ENCODE assay signal across 8 cellular contexts in the genomic region with DNA sequence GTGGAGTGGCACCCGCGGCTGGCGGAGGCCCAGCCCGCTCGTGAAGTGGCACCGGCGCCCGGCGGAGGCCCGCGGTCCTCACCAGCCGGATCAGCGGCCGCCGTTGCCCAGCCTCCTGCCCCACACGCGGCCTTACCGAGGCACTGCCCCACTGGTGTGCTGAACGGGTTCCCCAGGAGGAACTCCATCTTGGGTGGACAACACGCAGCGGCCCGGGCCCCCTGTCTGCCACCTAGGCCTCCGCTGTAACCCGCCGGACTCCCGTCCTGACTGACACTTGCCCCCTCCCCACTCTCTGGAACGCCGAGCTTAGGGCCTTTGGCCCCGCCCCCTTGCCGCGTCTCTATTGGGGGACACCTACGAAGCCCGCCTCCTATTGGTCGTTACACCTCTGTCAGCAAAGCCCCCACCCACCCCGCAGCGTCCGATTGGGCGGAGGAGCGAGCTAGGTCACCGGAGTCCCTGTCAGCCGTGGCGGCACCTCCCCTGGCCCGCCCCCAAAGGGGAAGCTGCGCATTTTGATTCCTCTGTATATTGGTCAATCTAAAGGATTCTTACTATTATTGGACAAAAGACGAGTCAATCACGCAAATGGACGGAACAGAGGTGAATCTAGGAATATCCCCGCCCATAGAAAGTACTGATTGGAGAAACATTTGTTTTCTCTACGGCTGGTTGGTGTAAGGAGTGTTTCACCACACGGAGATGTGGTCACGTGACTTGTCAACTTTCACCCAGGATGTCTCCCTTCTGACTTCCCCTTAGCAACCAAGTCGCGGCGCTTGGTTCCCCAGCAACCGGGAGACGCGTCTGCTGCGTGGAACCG. TPM values are rescaled to one million over a fixed set of nuclear protein-coding genes. Genes with fewer than 3 reads are reported as not detected.
DNase-seq lines count a peak whose midpoint lies in the region; ATAC-seq and TF ChIP-seq lines count a peak whose summit lies in the region.

A gene with protein sequence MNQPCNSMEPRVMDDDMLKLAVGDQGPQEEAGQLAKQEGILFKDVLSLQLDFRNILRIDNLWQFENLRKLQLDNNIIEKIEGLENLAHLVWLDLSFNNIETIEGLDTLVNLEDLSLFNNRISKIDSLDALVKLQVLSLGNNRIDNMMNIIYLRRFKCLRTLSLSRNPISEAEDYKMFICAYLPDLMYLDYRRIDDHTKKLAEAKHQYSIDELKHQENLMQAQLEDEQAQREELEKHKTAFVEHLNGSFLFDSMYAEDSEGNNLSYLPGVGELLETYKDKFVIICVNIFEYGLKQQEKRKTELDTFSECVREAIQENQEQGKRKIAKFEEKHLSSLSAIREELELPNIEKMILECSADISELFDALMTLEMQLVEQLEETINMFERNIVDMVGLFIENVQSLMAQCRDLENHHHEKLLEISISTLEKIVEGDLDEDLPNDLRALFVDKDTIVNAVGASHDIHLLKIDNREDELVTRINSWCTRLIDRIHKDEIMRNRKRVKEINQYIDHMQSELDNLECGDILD (plus strand): TSS at position 737 of the 826 bp plus-strand sequence. CDS start 4,737 bp downstream, outside the sequence.
A gene (minus strand): TSS at position 275 of the 826 bp plus-strand sequence. CDS start 87 bp downstream, at position 188.

- no peaks in the 10 kb centered on the region for H3K36me3 Mint-ChIP-seq in activated naive CD8-positive, alpha-beta T cell treated with anti-CD3 and anti-CD28 coated beads, Interleukin-2, amount 10 ng/mL, durations not matched to agents 7 days and 5 days

- peak within 1 kb of the TSS; percentile 92 for H3K27ac Mint-ChIP-seq in activated naive CD8-positive, alpha-beta T cell treated with anti-CD3 and anti-CD28 coated beads, Interleukin-2, amount 10 ng/mL, durations not matched to agents 7 days and 5 days

- H3K4me3 Mint-ChIP-seq in activated naive CD8-positive, alpha-beta T cell treated with anti-CD3 and anti-CD28 coated beads, Interleukin-2, amount 10 ng/mL, durations not matched to agents 7 days and 5 days = peak within 1 kb of the TSS; percentile 96

- peak within 1 kb of the TSS; percentile 78 for H3K27ac ChIP-seq in osteoblast (ENCODE audit: low read depth, low read length)
- H3K27ac ChIP-seq in thoracic aorta = peak within 1 kb of the TSS; percentile 83 to 89

- peak; percentile 100 for DNase-seq in GM12864 (ENCODE audit: low read depth)
- peak; percentile 100 for DNase-seq in NCI-H1105 treated with DMSO at 0.1 percent for 48 hours (lab: John Stamatoyannopoulos, UW)
- DNase-seq in SKM-1 treated with dmso at 0.1 percent for 144 hours (lab: John Stamatoyannopoulos, UW; ENCODE audit: unreplicated experiment) = peak; percentile 100
- DNase-seq in activated naive CD8-positive, alpha-beta T cell treated with anti-CD3 and anti-CD28 coated beads, Interleukin-2, amount 10 ng/mL, durations not matched to agents 7 days and 5 days = peak; percentile 98
- DNase-seq in head of caudate nucleus = peak; percentile 100
- peak; percentile 99 for DNase-seq in osteoblast (ENCODE audit: insufficient read length, low spot score, missing footprints)
- peak; percentile 100 for DNase-seq in thoracic aorta (ENCODE audit: low spot score)

- peak within 1 kb of the TSS; percentile 91 for H2AFZ ChIP-seq in osteoblast (ENCODE audit: low read length)

- H3K27me3 Mint-ChIP-seq in activated naive CD8-positive, alpha-beta T cell treated with anti-CD3 and anti-CD28 coated beads, Interleukin-2, amount 10 ng/mL, durations not matched to agents 7 days and 5 days = peaks cover 2% of the 10 kb centered on the region

- peaks cover 20% of the 10 kb centered on the region for H3K4me1 Mint-ChIP-seq in activated naive CD8-positive, alpha-beta T cell treated with anti-CD3 and anti-CD28 coated beads, Interleukin-2, amount 10 ng/mL, durations not matched to agents 7 days and 5 days

- H4K20me1 ChIP-seq in osteoblast (ENCODE audit: insufficient read depth, low read length) = peaks cover 31% of the 10 kb centered on the region

- H3K27me3 ChIP-seq in osteoblast (ENCODE audit: insufficient read depth, low read length) = no peaks in the 10 kb centered on the region
- H3K27me3 ChIP-seq in thoracic aorta (replicated peaks; ENCODE audit: insufficient read depth) = no peaks in the 10 kb centered on the region

- H3K4me1 ChIP-seq in osteoblast (ENCODE audit: insufficient read depth, low read length) = peaks cover 17% of the 10 kb centered on the region
- peaks cover 12 to 25% of the 10 kb centered on the region in 2 donors for H3K4me1 ChIP-seq in thoracic aorta (ENCODE audit: control insufficient read depth in 1 of 2, low read depth in 2 of 2)

- POLR2A ChIA-PET in activated naive CD8-positive, alpha-beta T cell treated with anti-CD3 and anti-CD28 coated beads, Interleukin-2, amount 10 ng/mL, durations not matched to agents 7 days and 5 days (lab: Charles Lee) = interaction anchor here (0.6 to 3.0 kb wide), 10 partner anchors 9 to 215 kb away, joined by 3 to 26 read pairs (median 4); no protein-coding TSS in a partner anchor

- intact Hi-C loops in head of caudate nucleus (cut with DNase I) = loop anchor here (5.0 kb wide), 2 partner anchors 45 to 70 kb away; no protein-coding TSS in a partner anchor

- H3K9me3 Mint-ChIP-seq in activated naive CD8-positive, alpha-beta T cell treated with anti-CD3 and anti-CD28 coated beads, Interleukin-2, amount 10 ng/mL, durations not matched to agents 7 days and 5 days = no peaks in the 10 kb centered on the region

- ATAC-seq in HG02678 (IDR thresholded peaks at IDR 0.05; ENCODE audit: unreplicated experiment) (peak; percentile 94), thoracic aorta (ENCODE audit: insufficient number of reproducible peaks, low FRiP score, low read depth) (peak; percentile 100)
- ATAC-seq in activated naive CD8-positive, alpha-beta T cell treated with anti-CD3 and anti-CD28 coated beads, Interleukin-2, amount 10 ng/mL, durations not matched to agents 7 days and 5 days (ENCODE audit: low read depth) = peak; percentile 97

- TF ChIP-seq CTCF in GM12864 (IDR thresholded peaks at IDR 0.05; ENCODE audit: low read depth, low read length, missing control alignments) (no peak), osteoblast (IDR thresholded peaks at IDR 0.05; ENCODE audit: extremely low read depth, low read depth, low read length) (no peak), thoracic aorta (IDR thresholded peaks at IDR 0.05) (no peak)

- H3K9me3 ChIP-seq in osteoblast (ENCODE audit: low read depth, low read length) = no peaks in the 10 kb centered on the region
- H3K9me3 ChIP-seq in thoracic aorta = no peaks in the 10 kb centered on the region

- H3K4me3 ChIP-seq in GM12864 (ENCODE audit: low read depth, low read length) = peak within 1 kb of the TSS; percentile 91
- H3K4me3 ChIP-seq in osteoblast (ENCODE audit: insufficient read depth, low read length) = peak within 1 kb of the TSS; percentile 86
- peak within 1 kb of the TSS; percentile 86 for H3K4me3 ChIP-seq in thoracic aorta

- peak within 1 kb of the TSS; percentile 90 for H3K4me2 ChIP-seq in osteoblast (ENCODE audit: insufficient read depth, low read length)

- H3K36me3 ChIP-seq in osteoblast (ENCODE audit: insufficient read depth, low read length) (no peaks in the 10 kb centered on the region), thoracic aorta (no peaks in the 10 kb centered on the region)

- peaks cover 48% of the 10 kb centered on the region for H3K79me2 ChIP-seq in osteoblast (ENCODE audit: insufficient read depth, low read length)

RNA-seq across cellular contexts. Expression of the first gene that starts in this region (rescaled TPM):
- under 1 TPM; 0.67 to 0.77 TPM for total RNA-seq in activated naive CD8-positive, alpha-beta T cell treated with anti-CD3 and anti-CD28 coated beads, Interleukin-2, amount 10 ng/mL, durations not matched to agents 7 days and 5 days
- total RNA-seq in osteoblast (1.8 and 2.9 TPM in 2 replicates), thoracic aorta (1 to 10 TPM in 1 of 2 donors, under 1 TPM in 1; 0.27 to 2.3 TPM)

RNA-seq across cellular contexts. Expression of the second gene that starts in this region (rescaled TPM):
- total RNA-seq in activated naive CD8-positive, alpha-beta T cell treated with anti-CD3 and anti-CD28 coated beads, Interleukin-2, amount 10 ng/mL, durations not matched to agents 7 days and 5 days = 10 to 100 TPM; 32.9 to 37.0 TPM
- total RNA-seq in osteoblast = 32.1 and 38.7 TPM in 2 replicates
- 100 to 1,000 TPM in 1 of 2 donors, 10 to 100 TPM in 1; 63.4 to 185 TPM for total RNA-seq in thoracic aorta

Comparison
In these comparisons a context has a peak if more than half of its experiments do, and no peak if none do; other contexts are left out.
1. Peak in every context shown above with its lines: DNase-seq, ATAC-seq, H3K4me3 ChIP-seq and H3K27ac ChIP-seq.